8 cellular contexts compared by ENCODE assay signal in genomic region chrX:39816871-39817731, GRCh38.
DNase-seq lines count a peak whose midpoint lies in the region; ATAC-seq and TF ChIP-seq lines count a peak whose summit lies in the region.

No MANE protein-coding gene starts in this region.

- H3K27ac ChIP-seq in CD8-positive, alpha-beta memory T cell (ENCODE audit: low read depth, low read length): no peak overlapping the region

- ATAC-seq in activated T-cell treated with anti-CD3 and anti-CD28 coated beads, Interleukin-2, amount 50 U/mL, for 4 hours: peak; percentile 72 to 77
- ATAC-seq in T-helper 17 cell: no peak
- ATAC-seq in stimulated activated naive CD8-positive, alpha-beta T cell treated with anti-CD3 and anti-CD28 coated beads, Interleukin-15, amount 100 ng/mL, for 72 hours: peak; percentile 57

- no peaks in the 10 kb centered on the region for H3K36me3 ChIP-seq in CD8-positive, alpha-beta memory T cell (ENCODE audit: insufficient read depth, low read length)

- H3K27me3 ChIP-seq in CD8-positive, alpha-beta memory T cell (ENCODE audit: insufficient read depth, low read length, poor library complexity, severe bottlenecking): no peaks in the 10 kb centered on the region

- H3K27me3 Mint-ChIP-seq in activated T-cell treated with anti-CD3 and anti-CD28 coated beads, Interleukin-2, amount 50 U/mL, for 4 hours (ENCODE audit: low read depth): peaks cover 4% of the 10 kb centered on the region
- H3K27me3 Mint-ChIP-seq in T-helper 17 cell: no peaks in the 10 kb centered on the region
- H3K27me3 Mint-ChIP-seq in stimulated activated naive CD8-positive, alpha-beta T cell treated with anti-CD3 and anti-CD28 coated beads, Interleukin-15, amount 100 ng/mL, for 72 hours: peaks cover 14% of the 10 kb centered on the region
- peaks cover 0 to 31% of the 10 kb centered on the region in 2 donors for H3K27me3 Mint-ChIP-seq in CD8-positive, alpha-beta memory T cell

- no peak for TF ChIP-seq CTCF in fibroblast of the aortic adventitia (IDR thresholded peaks at IDR 0.05; ENCODE audit: insufficient read depth, low read length)

- H3K4me3 ChIP-seq in fibroblast of the aortic adventitia (ENCODE audit: low read depth, low read length): no peak overlapping the region
- H3K4me3 ChIP-seq in CD8-positive, alpha-beta memory T cell (ENCODE audit: low read length): no peak overlapping the region

- peaks cover 27% of the 10 kb centered on the region for H3K4me1 Mint-ChIP-seq in activated T-cell treated with anti-CD3 and anti-CD28 coated beads, Interleukin-2, amount 50 U/mL, for 4 hours (ENCODE audit: low read depth)
- peaks cover 9% of the 10 kb centered on the region for H3K4me1 Mint-ChIP-seq in T-helper 17 cell
- H3K4me1 Mint-ChIP-seq in stimulated activated naive CD8-positive, alpha-beta T cell treated with anti-CD3 and anti-CD28 coated beads, Interleukin-15, amount 100 ng/mL, for 72 hours: peaks cover 45% of the 10 kb centered on the region
- H3K4me1 Mint-ChIP-seq in CD8-positive, alpha-beta memory T cell: peaks cover 6 to 18% (median 8%) of the 10 kb centered on the region in 3 donors

- no peaks in the 10 kb centered on the region for H3K4me1 ChIP-seq in CD8-positive, alpha-beta memory T cell (ENCODE audit: insufficient read depth, low read length)

- no peaks in the 10 kb centered on the region for H3K9me3 ChIP-seq in T-helper 17 cell (ENCODE audit: control insufficient read depth, low read length, poor library complexity, severe bottlenecking)
- H3K9me3 ChIP-seq in CD8-positive, alpha-beta memory T cell (ENCODE audit: low read length): no peaks in the 10 kb centered on the region

- no peaks in the 10 kb centered on the region for H3K9me3 Mint-ChIP-seq in activated T-cell treated with anti-CD3 and anti-CD28 coated beads, Interleukin-2, amount 50 U/mL, for 4 hours
- no peaks in the 10 kb centered on the region for H3K9me3 Mint-ChIP-seq in stimulated activated naive CD8-positive, alpha-beta T cell treated with anti-CD3 and anti-CD28 coated beads, Interleukin-15, amount 100 ng/mL, for 72 hours
- H3K9me3 Mint-ChIP-seq in CD8-positive, alpha-beta memory T cell: no peaks in the 10 kb centered on the region

- no peaks in the 10 kb centered on the region for H3K36me3 Mint-ChIP-seq in activated T-cell treated with anti-CD3 and anti-CD28 coated beads, Interleukin-2, amount 50 U/mL, for 4 hours (ENCODE audit: insufficient read depth)
- H3K36me3 Mint-ChIP-seq in T-helper 17 cell (ENCODE audit: low read depth): no peaks in the 10 kb centered on the region
- H3K36me3 Mint-ChIP-seq in CD8-positive, alpha-beta memory T cell: no peaks in the 10 kb centered on the region

- no peak overlapping the region for H3K4me3 Mint-ChIP-seq in activated T-cell treated with anti-CD3 and anti-CD28 coated beads, Interleukin-2, amount 50 U/mL, for 4 hours
- peak overlapping the region; percentile 5 for H3K4me3 Mint-ChIP-seq in T-helper 17 cell
- peak overlapping the region; percentile 58 to 61 for H3K4me3 Mint-ChIP-seq in stimulated activated naive CD8-positive, alpha-beta T cell treated with anti-CD3 and anti-CD28 coated beads, Interleukin-15, amount 100 ng/mL, for 72 hours
- H3K4me3 Mint-ChIP-seq in CD8-positive, alpha-beta memory T cell: peak overlapping the region in 2 of 7 donors; percentile 24 to 62

- peak overlapping the region; percentile 56 for H3K27ac Mint-ChIP-seq in T-helper 17 cell
- peak overlapping the region in 1 of 2 donors; percentile 69 for H3K27ac Mint-ChIP-seq in stimulated activated naive CD8-positive, alpha-beta T cell treated with anti-CD3 and anti-CD28 coated beads, Interleukin-15, amount 100 ng/mL, for 72 hours
- no peak overlapping the region for H3K27ac Mint-ChIP-seq in CD8-positive, alpha-beta memory T cell

- no peak for DNase-seq in activated T-cell treated with anti-CD3 and anti-CD28 coated beads, Interleukin-2, amount 50 U/mL, for 4 hours
- DNase-seq in activated T-cell treated with anti-CD3 and anti-CD28 coated beads for 4 hours (no peak), T-helper 17 cell (no peak), fibroblast of the aortic adventitia (ENCODE audit: low read depth) (peak; percentile 37), NCI-H82 treated with DMSO at 0.1 percent for 48 hours (lab: John Stamatoyannopoulos, UW; ENCODE audit: unreplicated experiment) (no peak)
- no peak for DNase-seq in stimulated activated naive CD8-positive, alpha-beta T cell treated with anti-CD3 and anti-CD28 coated beads, Interleukin-15, amount 100 ng/mL, for 72 hours
- no peak for DNase-seq in activated CD8-positive, alpha-beta memory T cell treated with anti-CD3 and anti-CD28 coated beads for 24 hours
- DNase-seq in CD8-positive, alpha-beta memory T cell: no peak

- CTCF ChIA-PET in CD8-positive, alpha-beta memory T cell (lab: Charles Lee): interaction anchor here (0.8 to 1.1 kb wide), 2 partner anchors 15 to 86 kb away, joined by 3 to 5 read pairs; no protein-coding TSS in a partner anchor

- POLR2A ChIA-PET in CD8-positive, alpha-beta memory T cell (lab: Charles Lee): no interaction called here
